Comparison of ENCODE assay signal across 8 cellular contexts in the genomic region with DNA sequence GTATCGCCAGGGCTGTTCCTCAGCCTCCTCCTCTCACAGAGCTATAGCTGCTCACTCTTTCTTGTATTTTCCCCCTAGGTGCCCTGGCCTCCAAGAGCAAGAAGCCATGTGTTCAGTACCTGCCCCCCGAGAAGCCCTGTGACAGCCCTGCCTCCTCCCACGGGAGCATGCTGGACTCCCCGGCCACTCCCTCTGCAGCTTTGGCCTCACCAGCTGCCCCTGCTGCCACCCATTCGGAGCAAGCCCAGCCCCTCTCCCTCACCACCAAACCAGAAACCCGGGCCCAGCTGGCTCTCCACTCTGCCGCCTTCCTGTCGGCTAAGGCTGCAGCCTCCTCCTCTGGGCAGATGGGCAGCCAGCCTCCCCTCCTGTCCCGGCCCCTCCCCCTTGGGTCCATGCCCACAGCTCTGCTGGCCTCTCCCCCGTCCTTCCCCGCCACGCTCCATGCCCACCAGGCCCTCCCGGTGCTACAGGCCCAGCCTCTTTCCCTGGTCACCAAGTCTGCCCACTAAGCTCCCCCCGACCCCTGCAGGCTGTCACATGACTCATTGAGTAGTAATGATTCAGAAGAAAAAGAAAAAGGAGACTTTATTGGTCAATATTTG. TPM values are rescaled to one million over a fixed set of nuclear protein-coding genes. Genes with fewer than 3 reads are reported as not detected.
DNase-seq lines count a peak whose midpoint lies in the region; ATAC-seq, FAIRE-seq and TF ChIP-seq lines count a peak whose summit lies in the region.

No MANE protein-coding gene starts in this region.

- ATAC-seq in HepG2 (peak; percentile 59), upper lobe of left lung (ENCODE audit: low FRiP score in 2 of 2) (peak; percentile 45 to 54), HG03439 (IDR thresholded peaks at IDR 0.05; ENCODE audit: unreplicated experiment) (no peak)

- POLR2A ChIA-PET in HepG2 (lab: Yijun Ruan, JAX), result interaction anchor here (0.8 to 3.0 kb wide), 7 partner anchors 10 to 363 kb away, joined by 3 to 28 read pairs (median 13); partner anchors contain the start of genes ELMOD3, MAT2A, RETSAT and TGOLN2

- H2AFZ ChIP-seq in HepG2 (ENCODE audit: low read length), result no peak overlapping the region

- in situ Hi-C loops in HepG2 (cut with HindIII; ENCODE audit: extremely low pct_ligation_motif_present, low pct_unique_long_range_greater_than_20kb) (no loop called here), GM13977 (cut with MboI; ENCODE audit: low pct_unique_long_range_greater_than_20kb, low sequenced_read_pairs, unreplicated experiment) (no loop called here)

- DNase-seq in DMS53 treated with DMSO at 0.1 percent for 48 hours (lab: John Stamatoyannopoulos, UW; ENCODE audit: unreplicated experiment) (peak; percentile 88), NCI-H1092 (lab: John Stamatoyannopoulos, UW) (peak; percentile 61), anterior cingulate cortex (lab: John Stamatoyannopoulos, UW) (peak in 34 of 58 donors; percentile 19 to 74 (median 38)), HepG2 (ENCODE audit: low spot score) (peak; percentile 46), upper lobe of left lung (peak in 1 of 2 donors; percentile 75), GM13977 (ENCODE audit: low spot score) (no peak)
- no peak for DNase-seq in stimulated activated naive CD4-positive, alpha-beta T cell (lab: John Stamatoyannopoulos, UW)

- WGBS in HepG2 (ENCODE audit: low lambda C conversion rate), result 23% methylated on average over 14 of the region's 14 CpGs
- WGBS in upper lobe of left lung, 2 donors, result 35 to 37% methylated on average over 14 of the region's 14 CpGs

- H3K9me3 ChIP-seq in HepG2 (ENCODE audit: low read length) (no peaks in the 10 kb centered on the region), upper lobe of left lung (no peaks in the 10 kb centered on the region)

- no peaks in the 10 kb centered on the region for H3K79me2 ChIP-seq in HepG2 (ENCODE audit: insufficient read depth, low read length)

- intact Hi-C loops in HepG2 (cut with micrococcal nuclease; ENCODE audit: unreplicated experiment), result loop anchor here (2.0 to 10.0 kb wide), 2 partner anchors 16 to 384 kb away; no protein-coding TSS in a partner anchor

- H3K4me1 ChIP-seq in HepG2 (ENCODE audit: insufficient read depth, low read length) (peaks cover 82% of the 10 kb centered on the region), upper lobe of left lung (peaks cover 11 to 23% (median 20%) of the 10 kb centered on the region in 4 donors)

- TF ChIP-seq RAD21 in HepG2 (CRISPR knock-in tag; IDR thresholded peaks at IDR 0.05), result 0 out of 2 replicates have a peak, but pooled peaks have one; percentile 21

- TF ChIP-seq EP300 in HepG2 (IDR thresholded peaks at IDR 0.05; ENCODE audit: low read depth in 2 of 2, low read length in 2 of 2) (no peak), HepG2 (CRISPR knock-in tag; IDR thresholded peaks at IDR 0.05; ENCODE audit: borderline replicate concordance) (no peak), upper lobe of left lung (IDR thresholded peaks at IDR 0.05) (no peak)

- H3K4me3 ChIP-seq in HepG2 (replicated peaks in 1 of 3; ENCODE audit: insufficient read depth in 1 of 3, low read depth in 2 of 3, low read length in 3 of 3) (peak overlapping the region; percentile 30 to 70 (median 37); a peak in 5 of 6 replicates), upper lobe of left lung (no peak overlapping the region)

- CTCF ChIA-PET in HepG2 (lab: Yijun Ruan, JAX; ENCODE audit: low intra/inter-chr PET ratio, low total read pairs), result no interaction called here

- no peaks in the 10 kb centered on the region for H3K36me3 ChIP-seq in HepG2 (replicated peaks in 1 of 2; ENCODE audit: control insufficient read depth in 1 of 2, insufficient read depth in 2 of 2, low read length in 2 of 2)
- peaks cover 0 to 34% (median 18%) of the 10 kb centered on the region in 4 donors for H3K36me3 ChIP-seq in upper lobe of left lung

- TF ChIP-seq POLR2A in HepG2 (IDR thresholded peaks at IDR 0.05; ENCODE audit: insufficient read depth in 1 of 2, low read depth in 2 of 2, low read length in 2 of 2) (0 out of 4 replicates have a peak, but pooled peaks of 1 of the 2 experiments have one; percentile 17), upper lobe of left lung (IDR thresholded peaks at IDR 0.05) (no peak)

- no TSS peak for BruUV-seq in HepG2 (replicated peaks; lab: Mats Ljungman, UMichigan)

- peak overlapping the region; percentile 94 for H3K4me2 ChIP-seq in HepG2 (ENCODE audit: low read depth, low read length)

- H4K20me1 ChIP-seq in HepG2 (ENCODE audit: insufficient read depth, low read length), result no peaks in the 10 kb centered on the region

- TF ChIP-seq CTCF in HepG2 (CRISPR knock-in tag; IDR thresholded peaks at IDR 0.05), result 0 out of 2 replicates have a peak, but pooled peaks have one; percentile 2
- TF ChIP-seq CTCF in upper lobe of left lung (IDR thresholded peaks at IDR 0.05), result no peak
- no peak for TF ChIP-seq CTCF in GM13977 (IDR thresholded peaks at IDR 0.05; ENCODE audit: extremely low read depth, insufficient read depth, missing control alignments)

- H3K27me3 ChIP-seq in HepG2 (ENCODE audit: control insufficient read depth in 1 of 2, insufficient read depth in 2 of 2, low read length in 2 of 2), result no peaks in the 10 kb centered on the region
- H3K27me3 ChIP-seq in upper lobe of left lung, result no peaks in the 10 kb centered on the region

- peak overlapping the region; percentile 8 for H3K27ac ChIP-seq in HepG2 (ENCODE audit: extremely low read length, insufficient read depth, low read length)
- H3K27ac ChIP-seq in upper lobe of left lung, result peak overlapping the region; percentile 0 to 69 (median 26)

- H3K9ac ChIP-seq in HepG2 (ENCODE audit: insufficient read depth, low read depth, low read length), result peak overlapping the region; percentile 60

- FAIRE-seq in HepG2 (lab: Jason Lieb, UNC), result no peak

RNA-seq across cellular contexts. Expression of gene TGOLN2, which starts 18.7 kb away (rescaled TPM):
- 62.5 and 99.6 TPM in 2 replicates for total RNA-seq in HepG2 (2016; rRNA removed; fragmentation: Illumina TruSeq; extraction: Trizol)
- total RNA-seq in HepG2 (2016; cell fraction: cytosol; rRNA removed; fragmentation: Illumina TruSeq; extraction: Trizol; ENCODE audit: low read depth), result 10.8 and 10.9 TPM in 2 replicates
- total RNA-seq in HepG2 (2016; cell fraction: insoluble cytoplasmic fraction; rRNA removed; fragmentation: Illumina TruSeq; extraction: Trizol), result 56.7 and 97.1 TPM in 2 replicates
- 20.9 and 22.6 TPM in 2 replicates for total RNA-seq in HepG2 (2016; cell fraction: membrane; rRNA removed; fragmentation: Illumina TruSeq; extraction: Trizol)
- 124 and 151 TPM in 2 replicates for total RNA-seq in HepG2 (2016; cell fraction: nucleus; rRNA removed; fragmentation: Illumina TruSeq; extraction: Trizol)
- polyA plus RNA-seq in HepG2 (2011; rRNA removed), result 143 and 155 TPM in 2 replicates
- 88.2 and 122 TPM in 2 replicates for polyA plus RNA-seq in HepG2 (2011; cell fraction: cytosol; rRNA removed)
- 116 and 157 TPM in 2 replicates for polyA plus RNA-seq in HepG2 (2011; cell fraction: nucleus; rRNA removed)
- polyA plus RNA-seq in HepG2 (2012), result 86.0 and 95.7 TPM in 2 replicates
- polyA plus RNA-seq in HepG2 (2016; cell fraction: cytosol; fragmentation: Illumina TruSeq; extraction: Trizol; ENCODE audit: low read depth), result 4.3 and 4.5 TPM in 2 replicates
- 51.8 and 59.4 TPM in 2 replicates for polyA plus RNA-seq in HepG2 (2016; cell fraction: insoluble cytoplasmic fraction; fragmentation: Illumina TruSeq; extraction: Trizol; ENCODE audit: low read depth)
- polyA plus RNA-seq in HepG2 (2016; cell fraction: membrane; fragmentation: Illumina TruSeq; extraction: Trizol; ENCODE audit: low read depth), result 10.0 and 10.7 TPM in 2 replicates
- 170 and 178 TPM in 2 replicates for polyA plus RNA-seq in HepG2 (2016; cell fraction: nucleus; fragmentation: Illumina TruSeq; extraction: Trizol; ENCODE audit: insufficient read depth, low read depth)
- polyA minus RNA-seq in HepG2 (2011; rRNA and poly(A)+ RNA removed; ENCODE audit: low replicate concordance), result 35.4 and 110 TPM in 2 replicates
- 83.6 and 87.9 TPM in 2 replicates for polyA minus RNA-seq in HepG2 (2011; cell fraction: cytosol; rRNA and poly(A)+ RNA removed)
- 120 and 144 TPM in 2 replicates for polyA minus RNA-seq in HepG2 (2011; cell fraction: nucleus; rRNA and poly(A)+ RNA removed)
- 100 to 1,000 TPM; 128 to 172 (median 147) TPM for total RNA-seq in upper lobe of left lung

RNA-seq across cellular contexts. Expression of gene RETSAT, which starts 45.3 kb away (rescaled TPM):
- total RNA-seq in HepG2 (2016; rRNA removed; fragmentation: Illumina TruSeq; extraction: Trizol) (17.2 and 46.7 TPM in 2 replicates), upper lobe of left lung (10 to 100 TPM; 36.7 to 81.5 (median 57.9) TPM)
- total RNA-seq in HepG2 (2016; cell fraction: cytosol; rRNA removed; fragmentation: Illumina TruSeq; extraction: Trizol; ENCODE audit: low read depth), result 10.9 and 12.3 TPM in 2 replicates
- total RNA-seq in HepG2 (2016; cell fraction: insoluble cytoplasmic fraction; rRNA removed; fragmentation: Illumina TruSeq; extraction: Trizol), result 18.1 and 44.6 TPM in 2 replicates
- total RNA-seq in HepG2 (2016; cell fraction: membrane; rRNA removed; fragmentation: Illumina TruSeq; extraction: Trizol), result 15.7 and 17.3 TPM in 2 replicates
- total RNA-seq in HepG2 (2016; cell fraction: nucleus; rRNA removed; fragmentation: Illumina TruSeq; extraction: Trizol), result 50.8 and 58.5 TPM in 2 replicates
- polyA plus RNA-seq in HepG2 (2011; rRNA removed), result 61.0 and 88.0 TPM in 2 replicates
- polyA plus RNA-seq in HepG2 (2011; cell fraction: cytosol; rRNA removed), result 45.6 and 61.3 TPM in 2 replicates
- polyA plus RNA-seq in HepG2 (2011; cell fraction: nucleus; rRNA removed), result 145 and 168 TPM in 2 replicates
- polyA plus RNA-seq in HepG2 (2012), result 76.9 and 78.5 TPM in 2 replicates
- 4.6 and 4.8 TPM in 2 replicates for polyA plus RNA-seq in HepG2 (2016; cell fraction: cytosol; fragmentation: Illumina TruSeq; extraction: Trizol; ENCODE audit: low read depth)
- polyA plus RNA-seq in HepG2 (2016; cell fraction: insoluble cytoplasmic fraction; fragmentation: Illumina TruSeq; extraction: Trizol; ENCODE audit: low read depth), result 15.6 and 17.6 TPM in 2 replicates
- 9.2 and 10.8 TPM in 2 replicates for polyA plus RNA-seq in HepG2 (2016; cell fraction: membrane; fragmentation: Illumina TruSeq; extraction: Trizol; ENCODE audit: low read depth)
- polyA plus RNA-seq in HepG2 (2016; cell fraction: nucleus; fragmentation: Illumina TruSeq; extraction: Trizol; ENCODE audit: insufficient read depth, low read depth), result 96.7 and 99.7 TPM in 2 replicates
- polyA minus RNA-seq in HepG2 (2011; rRNA and poly(A)+ RNA removed; ENCODE audit: low replicate concordance), result 163 and 207 TPM in 2 replicates
- polyA minus RNA-seq in HepG2 (2011; cell fraction: cytosol; rRNA and poly(A)+ RNA removed), result 39.9 and 52.7 TPM in 2 replicates
- polyA minus RNA-seq in HepG2 (2011; cell fraction: nucleus; rRNA and poly(A)+ RNA removed), result 60.9 and 82.7 TPM in 2 replicates

RNA-seq across cellular contexts. Expression of gene ELMOD3, which starts 45.5 kb away (rescaled TPM):
- total RNA-seq in HepG2 (2016; rRNA removed; fragmentation: Illumina TruSeq; extraction: Trizol), result 10.3 and 13.3 TPM in 2 replicates
- total RNA-seq in HepG2 (2016; cell fraction: cytosol; rRNA removed; fragmentation: Illumina TruSeq; extraction: Trizol; ENCODE audit: low read depth), result 6.9 and 7.5 TPM in 2 replicates
- total RNA-seq in HepG2 (2016; cell fraction: insoluble cytoplasmic fraction; rRNA removed; fragmentation: Illumina TruSeq; extraction: Trizol), result 10.3 and 15.0 TPM in 2 replicates
- total RNA-seq in HepG2 (2016; cell fraction: membrane; rRNA removed; fragmentation: Illumina TruSeq; extraction: Trizol), result 8.8 and 9.5 TPM in 2 replicates
- 16.6 and 22.7 TPM in 2 replicates for total RNA-seq in HepG2 (2016; cell fraction: nucleus; rRNA removed; fragmentation: Illumina TruSeq; extraction: Trizol)
- 19.5 and 21.4 TPM in 2 replicates for polyA plus RNA-seq in HepG2 (2011; rRNA removed)
- polyA plus RNA-seq in HepG2 (2011; cell fraction: cytosol; rRNA removed), result 11.0 and 11.1 TPM in 2 replicates
- polyA plus RNA-seq in HepG2 (2011; cell fraction: nucleus; rRNA removed), result 56.3 and 61.9 TPM in 2 replicates
- polyA plus RNA-seq in HepG2 (2012), result 9.6 and 10.3 TPM in 2 replicates
- polyA plus RNA-seq in HepG2 (2016; cell fraction: cytosol; fragmentation: Illumina TruSeq; extraction: Trizol; ENCODE audit: low read depth), result 2.4 and 3.2 TPM in 2 replicates
- polyA plus RNA-seq in HepG2 (2016; cell fraction: insoluble cytoplasmic fraction; fragmentation: Illumina TruSeq; extraction: Trizol; ENCODE audit: low read depth), result 9.4 TPM in 2 replicates
- polyA plus RNA-seq in HepG2 (2016; cell fraction: membrane; fragmentation: Illumina TruSeq; extraction: Trizol; ENCODE audit: low read depth), result 6.4 and 6.6 TPM in 2 replicates
- 34.9 and 37.5 TPM in 2 replicates for polyA plus RNA-seq in HepG2 (2016; cell fraction: nucleus; fragmentation: Illumina TruSeq; extraction: Trizol; ENCODE audit: insufficient read depth, low read depth)
- 14.8 and 18.1 TPM in 2 replicates for polyA minus RNA-seq in HepG2 (2011; rRNA and poly(A)+ RNA removed; ENCODE audit: low replicate concordance)
- 3.2 and 4.1 TPM in 2 replicates for polyA minus RNA-seq in HepG2 (2011; cell fraction: cytosol; rRNA and poly(A)+ RNA removed)
- 19.1 and 24.5 TPM in 2 replicates for polyA minus RNA-seq in HepG2 (2011; cell fraction: nucleus; rRNA and poly(A)+ RNA removed)
- 10 to 100 TPM; 13.2 to 82.8 (median 24.1) TPM for total RNA-seq in upper lobe of left lung

Comparison
In these comparisons a context has a peak if more than half of its experiments do, and no peak if none do; other contexts are left out.
1. DNase-seq: peak in DMS53 treated with DMSO at 0.1 percent for 48 hours (single experiment), NCI-H1092 (single experiment), anterior cingulate cortex (34 of 58) and HepG2 (single experiment); none in stimulated activated naive CD4-positive, alpha-beta T cell (0 of 6) and GM13977 (single experiment).
2. H3K4me3 ChIP-seq: peak in HepG2 (3 of 3); none in upper lobe of left lung (0 of 4).